8 cellular contexts compared by ENCODE assay signal in the genomic region with DNA sequence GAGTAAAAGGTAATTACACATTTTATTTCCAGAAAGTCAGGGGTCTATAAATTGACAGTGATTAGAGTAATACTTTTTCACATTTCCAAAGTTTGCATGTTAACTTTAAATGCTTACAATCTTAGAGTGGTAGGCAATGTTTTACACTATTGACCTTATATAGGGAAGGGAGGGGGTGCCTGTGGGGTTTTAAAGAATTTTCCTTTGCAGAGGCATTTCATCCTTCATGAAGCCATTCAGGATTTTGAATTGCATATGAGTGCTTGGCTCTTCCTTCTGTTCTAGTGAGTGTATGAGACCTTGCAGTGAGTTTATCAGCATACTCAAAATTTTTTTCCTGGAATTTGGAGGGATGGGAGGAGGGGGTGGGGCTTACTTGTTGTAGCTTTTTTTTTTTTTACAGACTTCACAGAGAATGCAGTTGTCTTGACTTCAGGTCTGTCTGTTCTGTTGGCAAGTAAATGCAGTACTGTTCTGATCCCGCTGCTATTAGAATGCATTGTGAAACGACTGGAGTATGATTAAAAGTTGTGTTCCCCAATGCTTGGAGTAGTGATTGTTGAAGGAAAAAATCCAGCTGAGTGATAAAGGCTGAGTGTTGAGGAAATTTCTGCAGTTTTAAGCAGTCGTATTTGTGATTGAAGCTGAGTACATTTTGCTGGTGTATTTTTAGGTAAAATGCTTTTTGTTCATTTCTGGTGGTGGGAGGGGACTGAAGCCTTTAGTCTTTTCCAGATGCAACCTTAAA. TPM values are rescaled to one million over a fixed set of nuclear protein-coding genes. Genes with fewer than 3 reads are reported as not detected.
A peak's percentile ranks its signal among the peaks of the same experiment; 100 is the strongest.
DNase-seq lines count a peak whose midpoint lies in the region; ATAC-seq and TF ChIP-seq lines count a peak whose summit lies in the region.

No MANE protein-coding gene starts in this region.

- POLR2A ChIA-PET in activated CD8-positive, alpha-beta T cell treated with anti-CD3 and anti-CD28 coated beads, Interleukin-2, amount 10 ng/mL, durations not matched to agents 7 days and 5 days (lab: Charles Lee), result interaction anchor here (0.7 to 22.4 kb wide), 15 partner anchors 12 to 421 kb away, joined by 3 to 4167 read pairs (median 5); partner anchors contain the start of genes CDCA5, DPF2, MALAT1 and NEAT1

- WGBS in heart right ventricle, 2 donors, result 0 to 4% methylated on average over 3 of the region's 3 CpGs
- WGBS in testis, 2 donors, result 5 to 13% methylated on average over 3 of the region's 3 CpGs

- H3K27me3 Mint-ChIP-seq in activated CD8-positive, alpha-beta T cell treated with anti-CD3 and anti-CD28 coated beads, Interleukin-2, amount 10 ng/mL, durations not matched to agents 7 days and 5 days (ENCODE audit: low read depth), result no peaks in the 10 kb centered on the region
- H3K27me3 Mint-ChIP-seq in immature natural killer cell (ENCODE audit: low read depth in 3 of 3), result peaks cover 13 to 40% (median 31%) of the 10 kb centered on the region in 3 donors
- no peaks in the 10 kb centered on the region for H3K27me3 Mint-ChIP-seq in activated T-cell treated with anti-CD3 and anti-CD28 coated beads, Interleukin-2, amount 50 U/mL, for 24 hours

- H3K4me1 ChIP-seq in heart right ventricle, result peaks cover 3 to 47% (median 43%) of the 10 kb centered on the region in 9 donors
- H3K4me1 ChIP-seq in testis, result peaks cover 20% of the 10 kb centered on the region

- peak overlapping the region; percentile 1 to 100 (median 99) for H3K27ac ChIP-seq in heart right ventricle
- peak overlapping the region; percentile 92 to 96 for H3K27ac ChIP-seq in testis

- DNase-seq in heart right ventricle (no peak), left ventricle myocardium superior (no peak), immature natural killer cell (peak in 1 of 3 donors; percentile 18), testis (no peak), NCI-H2196 (lab: John Stamatoyannopoulos, UW; ENCODE audit: unreplicated experiment) (no peak)
- DNase-seq in activated CD8-positive, alpha-beta T cell treated with anti-CD3 and anti-CD28 coated beads, Interleukin-2, amount 10 ng/mL, durations not matched to agents 7 days and 5 days, result no peak
- no peak for DNase-seq in activated T-cell treated with anti-CD3 and anti-CD28 coated beads, Interleukin-2, amount 50 U/mL, for 24 hours

- H3K36me3 ChIP-seq in heart right ventricle, result peaks cover 0 to 70% (median 47%) of the 10 kb centered on the region in 9 donors
- no peaks in the 10 kb centered on the region for H3K36me3 ChIP-seq in testis (ENCODE audit: low read depth, missing control alignments)

- no peak for TF ChIP-seq CTCF in heart right ventricle (IDR thresholded peaks at IDR 0.05)
- TF ChIP-seq CTCF in testis (IDR thresholded peaks at IDR 0.05), result no peak

- no peaks in the 10 kb centered on the region for H3K9me3 ChIP-seq in heart right ventricle
- no peaks in the 10 kb centered on the region for H3K9me3 ChIP-seq in testis

- no peaks in the 10 kb centered on the region for H3K9me3 Mint-ChIP-seq in activated CD8-positive, alpha-beta T cell treated with anti-CD3 and anti-CD28 coated beads, Interleukin-2, amount 10 ng/mL, durations not matched to agents 7 days and 5 days (ENCODE audit: insufficient read depth)
- no peaks in the 10 kb centered on the region for H3K9me3 Mint-ChIP-seq in immature natural killer cell
- H3K9me3 Mint-ChIP-seq in activated T-cell treated with anti-CD3 and anti-CD28 coated beads, Interleukin-2, amount 50 U/mL, for 24 hours, result no peaks in the 10 kb centered on the region

- intact Hi-C loops in heart right ventricle (cut with DNase I) (loop anchor here in 3 of 10 donors (2.0 to 5.0 kb wide), 3 partner anchors 33 to 82 kb away; partner anchors contain the start of gene NEAT1 (in 1 of the 3)), left ventricle myocardium superior (cut with micrococcal nuclease) (loop anchor here (5.0 kb wide), 1 partner anchor 77 kb away; no protein-coding TSS in a partner anchor), testis (cut with DNase I; ENCODE audit: low total_unique reads) (no loop called here)

- H3K36me3 Mint-ChIP-seq in activated CD8-positive, alpha-beta T cell treated with anti-CD3 and anti-CD28 coated beads, Interleukin-2, amount 10 ng/mL, durations not matched to agents 7 days and 5 days (ENCODE audit: low read depth), result no peaks in the 10 kb centered on the region
- peaks cover 0 to 31% (median 30%) of the 10 kb centered on the region in 3 donors for H3K36me3 Mint-ChIP-seq in immature natural killer cell
- H3K36me3 Mint-ChIP-seq in activated T-cell treated with anti-CD3 and anti-CD28 coated beads, Interleukin-2, amount 50 U/mL, for 24 hours (ENCODE audit: low read depth), result no peaks in the 10 kb centered on the region

- H3K4me1 Mint-ChIP-seq in activated CD8-positive, alpha-beta T cell treated with anti-CD3 and anti-CD28 coated beads, Interleukin-2, amount 10 ng/mL, durations not matched to agents 7 days and 5 days (ENCODE audit: low read depth), result peaks cover 40% of the 10 kb centered on the region
- peaks cover 54 to 67% of the 10 kb centered on the region in 2 donors for H3K4me1 Mint-ChIP-seq in immature natural killer cell
- H3K4me1 Mint-ChIP-seq in activated T-cell treated with anti-CD3 and anti-CD28 coated beads, Interleukin-2, amount 50 U/mL, for 24 hours (ENCODE audit: low read depth), result peaks cover 47% of the 10 kb centered on the region

- H3K4me3 Mint-ChIP-seq in activated CD8-positive, alpha-beta T cell treated with anti-CD3 and anti-CD28 coated beads, Interleukin-2, amount 10 ng/mL, durations not matched to agents 7 days and 5 days, result no peak overlapping the region
- H3K4me3 Mint-ChIP-seq in immature natural killer cell, result no peak overlapping the region
- H3K4me3 Mint-ChIP-seq in activated T-cell treated with anti-CD3 and anti-CD28 coated beads, Interleukin-2, amount 50 U/mL, for 24 hours, result no peak overlapping the region

- no peak for TF ChIP-seq POLR2A in testis (IDR thresholded peaks at IDR 0.05)

- peak overlapping the region; percentile 68 to 88 (median 84) for H3K4me3 ChIP-seq in heart right ventricle
- peak overlapping the region; percentile 90 to 94 for H3K4me3 ChIP-seq in testis

- H3K27me3 ChIP-seq in heart right ventricle (no peaks in the 10 kb centered on the region), testis (no peaks in the 10 kb centered on the region)

- CTCF ChIA-PET in activated CD8-positive, alpha-beta T cell treated with anti-CD3 and anti-CD28 coated beads, Interleukin-2, amount 10 ng/mL, durations not matched to agents 7 days and 5 days (lab: Charles Lee), result interaction anchor here (1.0 to 19.7 kb wide), 6 partner anchors 11 to 83 kb away, joined by 3 to 538 read pairs (median 6); partner anchors contain the start of gene NEAT1

- peak overlapping the region; percentile 83 for H3K27ac Mint-ChIP-seq in activated CD8-positive, alpha-beta T cell treated with anti-CD3 and anti-CD28 coated beads, Interleukin-2, amount 10 ng/mL, durations not matched to agents 7 days and 5 days
- H3K27ac Mint-ChIP-seq in immature natural killer cell, result peak overlapping the region in 5 of 6 donors; percentile 83 to 90 (median 87)
- no peak overlapping the region for H3K27ac Mint-ChIP-seq in activated T-cell treated with anti-CD3 and anti-CD28 coated beads, Interleukin-2, amount 50 U/mL, for 24 hours

- ATAC-seq in heart right ventricle (no peak), left ventricle myocardium superior (no peak), GM21515 (IDR thresholded peaks at IDR 0.05; ENCODE audit: unreplicated experiment) (no peak)
- no peak for ATAC-seq in activated CD8-positive, alpha-beta T cell treated with anti-CD3 and anti-CD28 coated beads, Interleukin-2, amount 10 ng/mL, durations not matched to agents 7 days and 5 days

RNA-seq across cellular contexts. Expression of gene MALAT1, which starts 5.3 kb away (rescaled TPM):
- 1,000 to 10,000 TPM; 4,742 to 8,462 (median 5,956) TPM for total RNA-seq in heart right ventricle
- polyA plus RNA-seq in heart right ventricle, result 1,000 to 10,000 TPM in 1 of 2 donors, 100 to 1,000 TPM in 1; 205 to 8,339 TPM
- total RNA-seq in left ventricle myocardium superior, result 7,191 TPM
- total RNA-seq in activated CD8-positive, alpha-beta T cell treated with anti-CD3 and anti-CD28 coated beads, Interleukin-2, amount 10 ng/mL, durations not matched to agents 7 days and 5 days, result 1,000 to 10,000 TPM; 3,822 to 4,094 TPM
- polyA plus RNA-seq in immature natural killer cell, result 1,000 to 10,000 TPM; 1,459 to 3,517 (median 2,451) TPM
- total RNA-seq in testis, result 1,000 to 10,000 TPM; 8,109 to 9,314 TPM
- 26.7 TPM for polyA plus RNA-seq in testis (ENCODE audit: insufficient read depth, low read depth, low replicate concordance)

RNA-seq across cellular contexts. Expression of gene SCYL1, which starts 20.8 kb away (rescaled TPM):
- total RNA-seq in heart right ventricle (10 to 100 TPM; 47.4 to 66.9 (median 55.6) TPM), left ventricle myocardium superior (60.4 TPM), testis (100 to 1,000 TPM; 131 to 160 TPM)
- polyA plus RNA-seq in heart right ventricle (100 to 1,000 TPM in 1 of 2 donors, 10 to 100 TPM in 1; 90.0 to 130 TPM), immature natural killer cell (10 to 100 TPM; 17.8 to 52.5 (median 23.3) TPM), testis (ENCODE audit: insufficient read depth, low read depth, low replicate concordance) (127 TPM)
- 10 to 100 TPM; 68.0 to 69.5 TPM for total RNA-seq in activated CD8-positive, alpha-beta T cell treated with anti-CD3 and anti-CD28 coated beads, Interleukin-2, amount 10 ng/mL, durations not matched to agents 7 days and 5 days

RNA-seq across cellular contexts. Expression of gene LTBP3, which starts 54.1 kb away (rescaled TPM):
- total RNA-seq in heart right ventricle (10 to 100 TPM; 54.4 to 92.5 (median 72.8) TPM), left ventricle myocardium superior (77.5 TPM), testis (100 to 1,000 TPM; 112 to 126 TPM)
- polyA plus RNA-seq in heart right ventricle (10 to 100 TPM; 42.7 to 79.7 TPM), immature natural killer cell (10 to 100 TPM in 2 of 3 donors, 1 to 10 TPM in 1; 3.3 to 21.0 (median 14.5) TPM), testis (ENCODE audit: insufficient read depth, low read depth, low replicate concordance) (58.1 TPM)
- 10 to 100 TPM; 64.7 to 70.8 TPM for total RNA-seq in activated CD8-positive, alpha-beta T cell treated with anti-CD3 and anti-CD28 coated beads, Interleukin-2, amount 10 ng/mL, durations not matched to agents 7 days and 5 days
